8 cellular contexts compared by ENCODE assay signal in the genomic region with DNA sequence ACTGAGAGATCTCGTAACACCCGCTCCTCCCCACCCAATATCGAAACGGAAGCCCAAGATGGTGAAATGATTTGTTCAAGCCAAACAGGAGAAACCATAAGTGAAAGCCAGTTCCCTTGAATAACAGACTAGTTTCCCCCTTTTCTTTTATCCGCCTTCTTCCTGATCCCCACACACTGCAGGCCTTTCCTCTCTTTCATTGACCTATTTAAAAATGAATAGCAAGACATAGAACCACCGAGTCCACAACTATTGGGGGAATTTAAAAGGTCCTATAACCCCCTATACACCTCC. TPM values are rescaled to one million over a fixed set of nuclear protein-coding genes. Genes with fewer than 3 reads are reported as not detected.
DNase-seq lines count a peak whose midpoint lies in the region; ATAC-seq and TF ChIP-seq lines count a peak whose summit lies in the region.

No MANE protein-coding gene starts in this region.

- H3K36me3 ChIP-seq in PC-3 (ENCODE audit: low read depth, low read length), result peaks cover 21% of the 10 kb centered on the region; the same call in 1 of the 2 replicates
- H3K36me3 ChIP-seq in trophoblast cell (ENCODE audit: control insufficient read depth in 1 of 2, insufficient read depth in 2 of 2, low read length in 2 of 2), result peaks cover 9 to 16% of the 10 kb centered on the region in 2 experiments

- no peak overlapping the region for H2BK120ac ChIP-seq in trophoblast cell (ENCODE audit: insufficient read depth, low read length, poor library complexity)

- no peaks in the 10 kb centered on the region for H3K9me3 ChIP-seq in PC-3 (ENCODE audit: low read length)
- H3K9me3 ChIP-seq in trophoblast cell (ENCODE audit: insufficient read depth, low read depth, low read length), result peaks cover 3% of the 10 kb centered on the region

- H3K27ac ChIP-seq in PC-3 (ENCODE audit: low read length) (peak overlapping the region; percentile 71), trophoblast cell (ENCODE audit: low read depth, low read length) (peak overlapping the region; percentile 48)

- TF ChIP-seq CTCF in PC-3 (conservative IDR thresholded peaks at IDR 0.05; ENCODE audit: low read depth, low read length) (no peak), epithelial cell of proximal tubule (conservative IDR thresholded peaks at IDR 0.05; ENCODE audit: low read depth, low read length) (no peak)

- TSS peak; percentile 94 for BruUV-seq in PC-3 (replicated peaks; lab: Mats Ljungman, UMichigan)

- H3K4me1 ChIP-seq in PC-3 (ENCODE audit: insufficient read depth, low read length) (peaks cover 18% of the 10 kb centered on the region), trophoblast cell (ENCODE audit: control insufficient read depth in 1 of 2, insufficient read depth in 2 of 2, low read length in 2 of 2) (peaks cover 2 to 6% of the 10 kb centered on the region in 2 experiments)

- no CpG with 5 or more reads among the region's 6 CpGs for WGBS in trophoblast cell (ENCODE audit: extremely low coverage, insufficient coverage, insufficient read length)

- H3K79me2 ChIP-seq in PC-3 (ENCODE audit: low read length) (peaks cover 20% of the 10 kb centered on the region), trophoblast cell (ENCODE audit: control insufficient read depth, insufficient read depth, low read length, poor library complexity) (peaks cover 4% of the 10 kb centered on the region)

- CTCF ChIA-PET in PC-3 (lab: Charles Lee), result no interaction called here

- peak overlapping the region; percentile 80 for H3K9ac ChIP-seq in PC-3 (ENCODE audit: low read length)
- no peak overlapping the region for H3K9ac ChIP-seq in trophoblast cell (ENCODE audit: low read length)

- H2BK5ac ChIP-seq in trophoblast cell (ENCODE audit: low read depth, low read length, poor library complexity), result peak overlapping the region; percentile 1

- H2AK5ac ChIP-seq in trophoblast cell (ENCODE audit: low read length), result no peak overlapping the region

- H3K27me3 ChIP-seq in PC-3 (ENCODE audit: low read length), result no peaks in the 10 kb centered on the region
- H3K27me3 ChIP-seq in trophoblast cell (ENCODE audit: insufficient read depth, low read length), result no peaks in the 10 kb centered on the region

- no peaks in the 10 kb centered on the region for H3K9me2 ChIP-seq in PC-3 (replicated peaks; ENCODE audit: low read length)

- H3K4me2 ChIP-seq in PC-3 (ENCODE audit: low read length) (peak overlapping the region; percentile 90), trophoblast cell (ENCODE audit: low read length) (peak overlapping the region; percentile 63)

- H4K91ac ChIP-seq in trophoblast cell (ENCODE audit: low read depth, low read length), result peak overlapping the region; percentile 25

- H3K79me1 ChIP-seq in trophoblast cell (ENCODE audit: low read length), result peaks cover 10% of the 10 kb centered on the region

- POLR2A ChIA-PET in PC-3 (lab: Charles Lee; ENCODE audit: unreplicated experiment), result interaction anchor here (1.4 kb wide), 1 partner anchor 15 kb away, joined by 4 read pairs; no protein-coding TSS in a partner anchor

- H2BK12ac ChIP-seq in trophoblast cell (ENCODE audit: low read length), result no peak overlapping the region

- H3K14ac ChIP-seq in trophoblast cell (ENCODE audit: low read length), result no peak overlapping the region

- no peak overlapping the region for H3K23ac ChIP-seq in trophoblast cell (ENCODE audit: low read length)

- peak overlapping the region; percentile 57; the same call in 1 of the 2 replicates for H3K4me3 ChIP-seq in GM08714 (ENCODE audit: low read length)
- peak overlapping the region; percentile 84 for H3K4me3 ChIP-seq in PC-3 (ENCODE audit: low read length)
- H3K4me3 ChIP-seq in epithelial cell of proximal tubule (ENCODE audit: low read depth, low read length), result peak overlapping the region; percentile 76
- H3K4me3 ChIP-seq in trophoblast cell (ENCODE audit: low read depth, low read length), result no peak overlapping the region

- DNase-seq in PC-3, result no peak
- no peak for DNase-seq in epithelial cell of proximal tubule (ENCODE audit: low read depth)
- DNase-seq in trophoblast cell, result no peak
- no peak for DNase-seq in DMS53 treated with DMSO at 0.1 percent for 48 hours (lab: John Stamatoyannopoulos, UW; ENCODE audit: unreplicated experiment)

- H2AFZ ChIP-seq in PC-3 (ENCODE audit: low read length), result peak overlapping the region; percentile 85
- peak overlapping the region; percentile 61 for H2AFZ ChIP-seq in trophoblast cell (ENCODE audit: insufficient read depth, low read length, poor library complexity)

- H4K20me1 ChIP-seq in PC-3 (ENCODE audit: low read length), result no peaks in the 10 kb centered on the region

- intact Hi-C loops in PC-3 (cut with micrococcal nuclease), result loop anchor here (1.0 to 2.0 kb wide), 4 partner anchors 13 to 179 kb away; partner anchors contain the start of genes ADPRH and TIMMDC1

- no peak overlapping the region for H3K18ac ChIP-seq in trophoblast cell (ENCODE audit: low read length)

- H3K4ac ChIP-seq in trophoblast cell (ENCODE audit: low read depth, low read length), result no peak overlapping the region

- peak overlapping the region; percentile 62 for H4K8ac ChIP-seq in trophoblast cell (ENCODE audit: low read depth, low read length)

- no peak overlapping the region for H4K12ac ChIP-seq in trophoblast cell (ENCODE audit: low read depth, low read length)

- ATAC-seq in PC-3, result no peak
- ATAC-seq in GM21786 (IDR thresholded peaks at IDR 0.05; ENCODE audit: unreplicated experiment), result no peak
- ATAC-seq in HG02798 (IDR thresholded peaks at IDR 0.05; ENCODE audit: poor library complexity, unreplicated experiment), result no peak
- no peak for ATAC-seq in GM21447 (IDR thresholded peaks at IDR 0.05; ENCODE audit: unreplicated experiment)

- H3F3A ChIP-seq in PC-3 (ENCODE audit: low read length, unreplicated experiment), result no peaks in the 10 kb centered on the region

RNA-seq across cellular contexts. Expression of gene COX17, which starts 0.4 kb away (rescaled TPM):
- total RNA-seq in PC-3 (2014; rRNA removed), result 102 and 159 TPM in 2 replicates
- 45.3 and 91.1 TPM in 2 replicates for total RNA-seq in epithelial cell of proximal tubule
- polyA plus RNA-seq in trophoblast cell (2013), result 106 and 109 TPM in 2 replicates

RNA-seq across cellular contexts. Expression of gene POPDC2, which starts 17.2 kb away (rescaled TPM):
- total RNA-seq in PC-3 (2014; rRNA removed), result 0.62 and 0.98 TPM in 2 replicates
- 0.06 and 0.51 TPM in 2 replicates for total RNA-seq in epithelial cell of proximal tubule
- 22.8 and 25.3 TPM in 2 replicates for polyA plus RNA-seq in trophoblast cell (2013)

RNA-seq across cellular contexts. Expression of gene CFAP91, which starts 25.2 kb away (rescaled TPM):
- total RNA-seq in PC-3 (2014; rRNA removed) (0.17 and 1.1 TPM in 2 replicates), epithelial cell of proximal tubule (2.1 and 2.2 TPM in 2 replicates)
- 0.08 TPM in 1 of 2 replicates, not detected in the other for polyA plus RNA-seq in trophoblast cell (2013)
